Comparison of ENCODE assay signal across 18 cellular contexts in the genomic region with DNA sequence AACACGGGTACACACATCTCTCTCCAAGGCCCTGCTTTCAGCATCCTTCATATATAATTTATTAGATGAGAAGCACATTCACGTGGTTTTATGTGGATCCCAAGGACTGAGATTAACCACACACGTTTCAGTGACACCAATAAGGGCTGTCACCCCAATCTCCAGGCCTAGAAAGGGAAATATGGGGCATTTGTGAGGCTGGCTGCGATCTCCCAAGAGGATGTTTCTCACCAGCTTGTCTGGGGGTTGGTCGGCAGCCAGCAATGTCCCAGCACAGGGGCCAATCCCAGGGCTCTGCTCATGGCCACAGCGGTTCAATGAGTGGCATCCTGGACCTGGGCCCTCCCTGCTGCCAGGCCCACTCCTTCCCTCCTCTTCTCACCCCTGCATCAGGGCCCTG.
DNase-seq lines count a peak whose midpoint lies in the region; ATAC-seq, FAIRE-seq and TF ChIP-seq lines count a peak whose summit lies in the region.
"Had no signal": no experiment of that assay in that cellular context is flagged by ENCODE, and none has a peak within 500 bp of the region (broad histone marks: within the 10 kb centered on the region; RNA-seq: fewer than 3 reads in every experiment).

No MANE protein-coding gene starts in this region.

- H2AK5ac ChIP-seq in H1 (ENCODE audit: low read depth, low read length) = no peak overlapping the region

- H2BK15ac ChIP-seq in H1 (ENCODE audit: low read length) = no peak overlapping the region

- H3K4me1 Mint-ChIP-seq in stimulated activated naive CD8-positive, alpha-beta T cell treated with anti-CD3 and anti-CD28 coated beads, Interleukin-15, amount 100 ng/mL, for 72 hours = no peaks in the 10 kb centered on the region
- H3K4me1 Mint-ChIP-seq: CD14-positive monocyte had no signal

- H4K8ac ChIP-seq in H1 (ENCODE audit: extremely low read depth, insufficient read depth, low read length) = peak overlapping the region; percentile 29

- H3K9ac ChIP-seq in H1 (replicated peaks in 1 of 4; ENCODE audit: extremely low read depth in 1 of 4, low read depth in 3 of 4, low read length in 3 of 4) = no peak overlapping the region
- no peak overlapping the region for H3K9ac ChIP-seq in muscle layer of colon (ENCODE audit: low read length)
- H3K9ac ChIP-seq: GM23248 had no signal

- H4K5ac ChIP-seq in H1 (ENCODE audit: insufficient read length, low read depth, low read length) = no peak overlapping the region

- no peak overlapping the region for H2BK120ac ChIP-seq in H1 (replicated peaks; ENCODE audit: low read depth, low read length)

- peak overlapping the region; percentile 65; the same call in 1 of the 2 replicates for H2BK12ac ChIP-seq in H1 (ENCODE audit: low read depth, low read length)

- no peaks in the 10 kb centered on the region for H3K9me3 Mint-ChIP-seq in stimulated activated naive CD8-positive, alpha-beta T cell treated with anti-CD3 and anti-CD28 coated beads, Interleukin-15, amount 100 ng/mL, for 72 hours

- POLR2A ChIA-PET in H1 (lab: Charles Lee; ENCODE audit: partially characterized antibody) = no interaction called here

- 86% methylated on average over 6 of the region's 6 CpGs; no CpG with 5 or more reads in 1 of the 2 experiments for WGBS in H1 (ENCODE audit: extremely low coverage in 1 of 2, insufficient coverage in 1 of 2, insufficient read length in 1 of 2, insufficient replicate concordance in 2 of 2, low coverage in 1 of 2, low lambda C conversion rate in 2 of 2, missing lambda C conversion rate in 1 of 2), 2 experiments

- TF ChIP-seq CTCF in H1 (IDR thresholded peaks at IDR 0.05; ENCODE audit: control extremely low read depth in 1 of 3, insufficient read depth in 1 of 3, low read depth in 1 of 3, low read length in 3 of 3) = no peak

- no peak overlapping the region for H3K4me3 Mint-ChIP-seq in stimulated activated naive CD8-positive, alpha-beta T cell treated with anti-CD3 and anti-CD28 coated beads, Interleukin-15, amount 100 ng/mL, for 72 hours
- H3K4me3 Mint-ChIP-seq: CD14-positive monocyte had no signal

- no peak overlapping the region for H4K91ac ChIP-seq in H1 (replicated peaks; ENCODE audit: insufficient read length, low read length)

- no peak for FAIRE-seq in H1 (lab: Jason Lieb, UNC)

- no peak overlapping the region for H2BK20ac ChIP-seq in H1 (ENCODE audit: low read length)

- H3K18ac ChIP-seq in H1 (ENCODE audit: extremely low read depth, low read length) = no peak overlapping the region

- no peak overlapping the region for H2BK5ac ChIP-seq in H1 (ENCODE audit: low read depth, low read length)

- no peak overlapping the region for H3K4me3 ChIP-seq in H1 (ENCODE audit: extremely low read depth in 1 of 4, insufficient read depth in 2 of 4, low read depth in 3 of 4, low read length in 4 of 4)
- H3K4me3 ChIP-seq in muscle layer of colon (ENCODE audit: low read depth in 1 of 2, low read length in 2 of 2) = no peak overlapping the region
- H3K4me3 ChIP-seq: GM23248 had no signal

- H3K23me2 ChIP-seq in H1 (ENCODE audit: low read depth, low read length) = no peaks in the 10 kb centered on the region

- H3K14ac ChIP-seq in H1 (ENCODE audit: insufficient read length) = no peak overlapping the region

- no peak overlapping the region for H3K56ac ChIP-seq in H1 (replicated peaks; ENCODE audit: insufficient read length, low read depth, low read length)

- H3K27ac ChIP-seq in H1 (ENCODE audit: low read depth, low read length) = no peak overlapping the region
- H3K27ac ChIP-seq in muscle layer of colon (ENCODE audit: low read depth, low read length) = peak overlapping the region; percentile 58
- no peak overlapping the region for H3K27ac ChIP-seq in substantia nigra (ENCODE audit: low read depth, low read length, poor library complexity, severe bottlenecking)
- H3K27ac ChIP-seq: 22Rv1, GM23248 had no signal

- no peaks in the 10 kb centered on the region for H4K20me1 ChIP-seq in H1 (replicated peaks in 1 of 2; ENCODE audit: control insufficient read depth in 1 of 2, insufficient read depth in 2 of 2, low read length in 2 of 2)

- H3K79me2 ChIP-seq in H1 (ENCODE audit: control insufficient read depth in 1 of 2, insufficient read depth in 2 of 2, low read length in 2 of 2) = no peaks in the 10 kb centered on the region

- TF ChIP-seq POLR2A in H1 (IDR thresholded peaks at IDR 0.05; ENCODE audit: control extremely low read depth in 1 of 2, low read depth in 2 of 2, low read length in 2 of 2) = no peak

- no peak for DNase-seq in left cardiac atrium
- no peak for DNase-seq in Right ventricle myocardium inferior (ENCODE audit: missing footprints)
- DNase-seq in H1 (ENCODE audit: low read depth in 1 of 2, low spot score in 2 of 2) = no peak
- DNase-seq in substantia nigra (lab: John Stamatoyannopoulos, UW) = peak in 31 of 49 donors; percentile 13 to 66 (median 43)
- DNase-seq in stimulated activated naive CD8-positive, alpha-beta T cell treated with anti-CD3 and anti-CD28 coated beads, Interleukin-15, amount 100 ng/mL, for 72 hours = no peak
- DNase-seq in SKM-1 (lab: John Stamatoyannopoulos, UW; ENCODE audit: unreplicated experiment) = no peak
- DNase-seq in NCI-H748 (lab: John Stamatoyannopoulos, UW; ENCODE audit: unreplicated experiment) = no peak
- DNase-seq: AML-193, DMS79 treated with DMSO at 0.1 percent for 48 hours, GM23248, MM.1S, NCI-H2029 treated with DMSO at 0.1 percent for 48 hours, NCI-H2171, SHP77 treated with DMSO at 0.1 percent for 48 hours had no signal

- H3K4me2 ChIP-seq in H1 (ENCODE audit: insufficient read depth in 1 of 2, low read depth in 2 of 2, low read length in 2 of 2) = no peak overlapping the region

- H3K27me3 ChIP-seq in H1 (replicated peaks in 1 of 4; ENCODE audit: control insufficient read depth in 3 of 4, extremely low read depth in 1 of 4, insufficient read depth in 3 of 4, low read length in 3 of 4) (no peaks in the 10 kb centered on the region), muscle layer of colon (ENCODE audit: control insufficient read depth in 1 of 2, insufficient read depth in 2 of 2, low read length in 2 of 2) (no peaks in the 10 kb centered on the region)

- CTCF ChIA-PET in H1 (lab: Charles Lee; ENCODE audit: partially characterized antibody) = interaction anchor here (0.7 to 2.1 kb wide), 5 partner anchors 10 to 137 kb away, joined by 3 to 10 read pairs (median 4); no protein-coding TSS in a partner anchor

- H3K4ac ChIP-seq in H1 (replicated peaks; ENCODE audit: insufficient read length, low read depth, low read length) = no peak overlapping the region

- H3K36me3 ChIP-seq in H1 (ENCODE audit: control insufficient read depth in 2 of 4, insufficient read depth in 4 of 4, low read length in 3 of 4) = no peaks in the 10 kb centered on the region
- no peaks in the 10 kb centered on the region for H3K36me3 ChIP-seq in muscle layer of colon (ENCODE audit: insufficient read depth, low read length)

- no peak overlapping the region for H2AFZ ChIP-seq in H1 (ENCODE audit: low read length)
- H2AFZ ChIP-seq: GM23248 had no signal

- no peak overlapping the region for H3K27ac Mint-ChIP-seq in stimulated activated naive CD8-positive, alpha-beta T cell treated with anti-CD3 and anti-CD28 coated beads, Interleukin-15, amount 100 ng/mL, for 72 hours
- H3K27ac Mint-ChIP-seq: CD14-positive monocyte had no signal

- intact Hi-C loops in left cardiac atrium (cut with DNase I) = no loop called here
- intact Hi-C loops in Right ventricle myocardium inferior (cut with DNase I) = no loop called here

- ATAC-seq in left cardiac atrium = peak; percentile 17 to 25
- ATAC-seq in Right ventricle myocardium inferior = no peak
- ATAC-seq in stimulated activated naive CD8-positive, alpha-beta T cell treated with anti-CD3 and anti-CD28 coated beads, Interleukin-15, amount 100 ng/mL, for 72 hours = no peak
- ATAC-seq: HCT116 had no signal

- TF ChIP-seq EP300 in H1 (IDR thresholded peaks at IDR 0.05; ENCODE audit: borderline replicate concordance in 1 of 2, low read depth in 2 of 2, low read length in 2 of 2) = no peak

- no peaks in the 10 kb centered on the region for H3K9me3 ChIP-seq in H1 (ENCODE audit: insufficient read depth in 2 of 2, low read depth in 1 of 2, low read length in 1 of 2)
- H3K9me3 ChIP-seq in muscle layer of colon (ENCODE audit: low read length) = no peaks in the 10 kb centered on the region

- H3K23ac ChIP-seq in H1 (ENCODE audit: insufficient read length) = no peak overlapping the region

- TF ChIP-seq RAD21 in H1 (IDR thresholded peaks at IDR 0.05 in 1 of 2, conservative IDR thresholded peaks at IDR 0.05 in 1 of 2; ENCODE audit: low read depth in 2 of 2, low read length in 2 of 2) = no peak

- no peaks in the 10 kb centered on the region for H3K27me3 Mint-ChIP-seq in stimulated activated naive CD8-positive, alpha-beta T cell treated with anti-CD3 and anti-CD28 coated beads, Interleukin-15, amount 100 ng/mL, for 72 hours

- H3K4me1 ChIP-seq in H1 (replicated peaks in 1 of 4; ENCODE audit: control insufficient read depth in 3 of 4, insufficient read depth in 4 of 4, low read length in 3 of 4) (peaks cover 0 to 9% (median 2%) of the 10 kb centered on the region in 4 experiments; a peak in 5 of 7 replicates), muscle layer of colon (ENCODE audit: insufficient read depth, low read length) (peaks cover 54% of the 10 kb centered on the region)

- H3K79me1 ChIP-seq in H1 (ENCODE audit: low read depth, low read length) = no peaks in the 10 kb centered on the region

TF ChIP-seq in H1, 55 proteins besides CTCF, POLR2A, EP300 and RAD21:
- TF ChIP-seq SIRT6 (IDR thresholded peaks at IDR 0.05; ENCODE audit: low read length) (no peak), EGR1 (IDR thresholded peaks at IDR 0.05; ENCODE audit: borderline replicate concordance, low read depth, low read length) (no peak), TAF7 (optimal IDR thresholded peaks at IDR 0.05; ENCODE audit: borderline replicate concordance, low read depth, low read length) (no peak), SIN3A (conservative IDR thresholded peaks at IDR 0.05 in 1 of 2, IDR thresholded peaks at IDR 0.05 in 1 of 2; ENCODE audit: low read depth in 1 of 2, low read length in 2 of 2) (no peak)
- TF ChIP-seq, protein P1, sequence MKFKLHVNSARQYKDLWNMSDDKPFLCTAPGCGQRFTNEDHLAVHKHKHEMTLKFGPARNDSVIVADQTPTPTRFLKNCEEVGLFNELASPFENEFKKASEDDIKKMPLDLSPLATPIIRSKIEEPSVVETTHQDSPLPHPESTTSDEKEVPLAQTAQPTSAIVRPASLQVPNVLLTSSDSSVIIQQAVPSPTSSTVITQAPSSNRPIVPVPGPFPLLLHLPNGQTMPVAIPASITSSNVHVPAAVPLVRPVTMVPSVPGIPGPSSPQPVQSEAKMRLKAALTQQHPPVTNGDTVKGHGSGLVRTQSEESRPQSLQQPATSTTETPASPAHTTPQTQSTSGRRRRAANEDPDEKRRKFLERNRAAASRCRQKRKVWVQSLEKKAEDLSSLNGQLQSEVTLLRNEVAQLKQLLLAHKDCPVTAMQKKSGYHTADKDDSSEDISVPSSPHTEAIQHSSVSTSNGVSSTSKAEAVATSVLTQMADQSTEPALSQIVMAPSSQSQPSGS (IDR thresholded peaks at IDR 0.05; ENCODE audit: low read length) = no peak

Comparison
In these comparisons a context has a peak if more than half of its experiments do, and no peak if none do; other contexts are left out.
1. ATAC-seq: peak in left cardiac atrium (2 of 2); none in Right ventricle myocardium inferior (single experiment) and stimulated activated naive CD8-positive, alpha-beta T cell treated with anti-CD3 and anti-CD28 coated beads, Interleukin-15, amount 100 ng/mL, for 72 hours (single experiment).
2. DNase-seq: peak in substantia nigra (31 of 49); none in left cardiac atrium (single experiment), Right ventricle myocardium inferior (single experiment), H1 (0 of 2), stimulated activated naive CD8-positive, alpha-beta T cell treated with anti-CD3 and anti-CD28 coated beads, Interleukin-15, amount 100 ng/mL, for 72 hours (0 of 2), SKM-1 (single experiment) and NCI-H748 (single experiment).